ENCODE assay signal across 25 cellular contexts in genomic region chr3:87710511-87710910, GRCh38.
DNase-seq lines count a peak whose midpoint lies in the region; ATAC-seq lines count a peak whose summit lies in the region.
"Had no signal": no experiment of that assay in that cellular context is flagged by ENCODE, and none has a peak within 500 bp of the region (broad histone marks: within the 10 kb centered on the region; RNA-seq: fewer than 3 reads in every experiment).

No MANE protein-coding gene starts in this region.

- peaks cover 8 to 20% of the 10 kb centered on the region in 2 donors for H3K27me3 Mint-ChIP-seq in stimulated activated naive B cell treated with anti-CD40 and anti-IgM and Interleukin-4, amounts not matched to agents 10 μg/mL and 1 μg/mL and 100 μg/mL, for 72 hours
- H3K27me3 Mint-ChIP-seq: CD4-positive, alpha-beta memory T cell had no signal

- ATAC-seq in GM18870 (IDR thresholded peaks at IDR 0.05; ENCODE audit: unreplicated experiment) (peak; percentile 77), GM21717 (IDR thresholded peaks at IDR 0.05; ENCODE audit: unreplicated experiment) (peak; percentile 89), GM21619 (IDR thresholded peaks at IDR 0.05; ENCODE audit: unreplicated experiment) (no peak)
- ATAC-seq in stimulated activated naive B cell treated with anti-CD40 and anti-IgM and Interleukin-4, amounts not matched to agents 10 μg/mL and 1 μg/mL and 100 μg/mL, for 72 hours (replicated peaks), result peak; percentile 74 to 81
- ATAC-seq: A549, HepG2, PC-3 had no signal

- H3K4me3 Mint-ChIP-seq in stimulated activated naive B cell treated with anti-CD40 and anti-IgM and Interleukin-4, amounts not matched to agents 10 μg/mL and 1 μg/mL and 100 μg/mL, for 72 hours, result no peak overlapping the region
- H3K4me3 Mint-ChIP-seq: CD4-positive, alpha-beta memory T cell; H9 had no signal

- DNase-seq in MV-4-11 (lab: John Stamatoyannopoulos, UW) (peak; percentile 35), iPS-NIHi11 (ENCODE audit: low spot score) (no peak), SK-N-DZ (ENCODE audit: low spot score) (no peak)
- DNase-seq in stimulated activated naive B cell treated with anti-CD40 and anti-IgM and Interleukin-4, amounts not matched to agents 10 μg/mL and 1 μg/mL and 100 μg/mL, for 72 hours, result no peak
- DNase-seq: AML-193; CD4-positive, alpha-beta memory T cell; COR-L47; DMS53; H9; Karpas-422; NCI-H1092 treated with DMSO at 0.1 percent for 48 hours; NCI-H1436; NCI-H187; NCI-H2081 treated with DMSO at 0.1 percent for 48 hours; NCI-H2171; NCI-H226; NCI-H510A treated with DMSO at 0.1 percent for 48 hours; PC-3; SJCRH30; T-helper 2 cell had no signal

- H3K36me3 Mint-ChIP-seq in stimulated activated naive B cell treated with anti-CD40 and anti-IgM and Interleukin-4, amounts not matched to agents 10 μg/mL and 1 μg/mL and 100 μg/mL, for 72 hours, result no peaks in the 10 kb centered on the region
- H3K36me3 Mint-ChIP-seq: CD4-positive, alpha-beta memory T cell had no signal

- peaks cover 4 to 16% of the 10 kb centered on the region in 2 donors for H3K4me1 Mint-ChIP-seq in stimulated activated naive B cell treated with anti-CD40 and anti-IgM and Interleukin-4, amounts not matched to agents 10 μg/mL and 1 μg/mL and 100 μg/mL, for 72 hours
- H3K4me1 Mint-ChIP-seq: CD4-positive, alpha-beta memory T cell; H9 had no signal

- no peak overlapping the region for H3K27ac Mint-ChIP-seq in stimulated activated naive B cell treated with anti-CD40 and anti-IgM and Interleukin-4, amounts not matched to agents 10 μg/mL and 1 μg/mL and 100 μg/mL, for 72 hours
- H3K27ac Mint-ChIP-seq: CD4-positive, alpha-beta memory T cell; H9 had no signal

- peaks cover 5 to 12% of the 10 kb centered on the region in 2 donors for H3K9me3 Mint-ChIP-seq in stimulated activated naive B cell treated with anti-CD40 and anti-IgM and Interleukin-4, amounts not matched to agents 10 μg/mL and 1 μg/mL and 100 μg/mL, for 72 hours
